In the genomic region with DNA sequence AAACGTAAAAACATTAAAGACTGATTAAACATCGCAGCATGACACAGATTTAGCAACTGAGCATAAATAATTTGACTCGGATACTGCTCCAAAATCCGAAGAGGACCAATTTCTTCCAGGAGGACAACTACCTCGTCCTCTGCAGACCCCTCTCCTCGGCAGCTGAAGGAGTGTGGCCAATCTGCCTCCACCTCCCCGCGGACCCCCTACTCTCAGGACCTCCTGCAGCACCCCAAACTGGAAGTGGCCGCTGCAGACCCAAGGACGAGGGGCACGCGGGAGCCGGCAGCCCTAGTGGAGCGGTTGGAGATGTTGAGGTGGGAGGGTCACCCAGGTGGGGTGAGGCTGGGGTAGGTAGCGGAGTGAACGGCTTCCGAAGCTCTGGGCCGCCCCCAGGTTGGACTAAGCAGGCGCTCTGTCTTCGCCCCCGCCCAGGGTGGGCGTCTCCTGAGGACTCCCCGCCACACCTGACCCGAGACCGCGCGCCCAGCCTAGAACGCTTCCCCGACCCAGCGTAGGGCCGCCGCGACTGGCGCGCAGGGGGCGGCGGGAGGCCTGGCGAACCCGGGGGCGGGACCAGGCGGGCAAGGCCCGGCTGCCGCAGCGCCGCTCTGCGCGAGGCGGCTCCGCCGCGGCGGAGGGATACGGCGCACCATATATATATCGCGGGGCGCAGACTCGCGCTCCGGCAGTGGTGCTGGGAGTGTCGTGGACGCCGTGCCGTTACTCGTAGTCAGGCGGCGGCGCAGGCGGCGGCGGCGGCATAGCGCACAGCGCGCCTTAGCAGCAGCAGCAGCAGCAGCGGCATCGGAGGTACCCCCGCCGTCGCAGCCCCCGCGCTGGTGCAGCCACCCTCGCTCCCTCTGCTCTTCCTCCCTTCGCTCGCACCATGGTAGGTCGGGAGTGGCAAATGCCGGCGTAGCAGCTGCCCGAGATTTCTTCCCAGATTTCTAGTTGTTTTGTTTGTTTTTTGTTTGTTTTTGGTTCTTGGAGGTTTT, we compare ENCODE assay signal across 8 cellular contexts. TPM values are rescaled to one million over a fixed set of nuclear protein-coding genes. Genes with fewer than 3 reads are reported as not detected.
DNase-seq lines count a peak whose midpoint lies in the region; ATAC-seq and TF ChIP-seq lines count a peak whose summit lies in the region.

A gene (plus strand): TSS at position 688 of the 998 bp plus-strand sequence. CDS start 202 bp downstream, at position 890.

- peak within 1 kb of the TSS; percentile 80 to 91 (median 82) for H3K27ac ChIP-seq in right lobe of liver

- H3K27me3 ChIP-seq in BJ (ENCODE audit: control insufficient read depth, insufficient read depth, low read length), result no peaks in the 10 kb centered on the region
- no peaks in the 10 kb centered on the region for H3K27me3 ChIP-seq in right lobe of liver

- CTCF ChIA-PET in BJ (lab: Yijun Ruan, JAX), result interaction anchor here (0.6 to 1.8 kb wide), 4 partner anchors 10 to 790 kb away, joined by 3 to 7 read pairs (median 4); no protein-coding TSS in a partner anchor

- DNase-seq in BJ (ENCODE audit: low read depth), result no peak
- peak; percentile 86 for DNase-seq in GM19238 (ENCODE audit: insufficient read length, low spot score)
- DNase-seq in NCI-H69 (lab: John Stamatoyannopoulos, UW), result peak; percentile 98
- DNase-seq in activated CD4-positive, alpha-beta T cell treated with anti-CD3 and anti-CD28 coated beads, Interleukin-2, amount 50 U/mL, for 4 hours, result peak; percentile 96
- DNase-seq in dermis blood vessel endothelial cell, result peak; percentile 95
- peak; percentile 96 for DNase-seq in right lobe of liver
- peak; percentile 96 for DNase-seq in stimulated activated CD4-positive, alpha-beta T cell treated with anti-CD3 and anti-CD28 coated beads, Interleukin-4, amount 100 ng/mL, for 24 hours

- intact Hi-C loops in right lobe of liver (cut with DNase I), result no loop called here

- no peaks in the 10 kb centered on the region for H3K9me3 ChIP-seq in right lobe of liver

- TF ChIP-seq POLR2A in right lobe of liver (IDR thresholded peaks at IDR 0.05), result peak; percentile 100

- H3K4me1 ChIP-seq in right lobe of liver, result peaks cover 0 to 28% (median 7%) of the 10 kb centered on the region in 4 donors

- POLR2A ChIA-PET in BJ (lab: Charles Lee), result interaction anchor here (0.6 to 0.8 kb wide), 3 partner anchors 13 to 309 kb away, joined by 3 to 4 read pairs (median 3); no protein-coding TSS in a partner anchor

- peak; percentile 65 for ATAC-seq in HG03439 (IDR thresholded peaks at IDR 0.05; ENCODE audit: unreplicated experiment)
- peak; percentile 79 to 91 (median 88) for ATAC-seq in right lobe of liver

- 5% methylated on average over 8 of the region's 89 CpGs for WGBS in right lobe of liver (ENCODE audit: insufficient coverage, low coverage, low lambda C conversion rate, missing lambda C conversion rate)

- TF ChIP-seq CTCF in BJ (IDR thresholded peaks at IDR 0.05; ENCODE audit: insufficient read depth, low read depth, low read length) (no peak), right lobe of liver (IDR thresholded peaks at IDR 0.05) (peak in 1 of 4 donors; percentile 13)

- H3K4me3 ChIP-seq in BJ (ENCODE audit: low read depth, low read length) (peak within 1 kb of the TSS; percentile 98), right lobe of liver (peak within 1 kb of the TSS; percentile 77 to 99 (median 87))

- peaks cover 5% of the 10 kb centered on the region; the same call in 1 of the 2 replicates for H3K36me3 ChIP-seq in BJ (ENCODE audit: control insufficient read depth, insufficient read depth, low read length)
- peaks cover 4 to 15% (median 8%) of the 10 kb centered on the region in 4 donors for H3K36me3 ChIP-seq in right lobe of liver

RNA-seq across cellular contexts. Expression of the gene that starts here (rescaled TPM):
- polyA plus RNA-seq in BJ (2011; rRNA removed), result 251 and 376 TPM in 2 replicates
- polyA minus RNA-seq in BJ (2011; rRNA and poly(A)+ RNA removed), result 194 and 240 TPM in 2 replicates
- total RNA-seq in dermis blood vessel endothelial cell (551 and 736 TPM in 2 replicates), right lobe of liver (100 to 1,000 TPM; 143 to 207 (median 161) TPM)
